ENCODE assay signal across 28 cellular contexts in genomic region chr15:89630974-89631901, GRCh38. TPM values are rescaled to one million over a fixed set of nuclear protein-coding genes. Genes with fewer than 3 reads are reported as not detected.
DNase-seq lines count a peak whose midpoint lies in the region; ATAC-seq and TF ChIP-seq lines count a peak whose summit lies in the region.
"Had no signal": no experiment of that assay in that cellular context is flagged by ENCODE, and none has a peak within 500 bp of the region (broad histone marks: within the 10 kb centered on the region; RNA-seq: fewer than 3 reads in every experiment).

No MANE protein-coding gene starts in this region.

- H3K4me3 Mint-ChIP-seq in chondrocyte (ENCODE audit: unreplicated experiment), result no peak overlapping the region
- H3K4me3 Mint-ChIP-seq in neural progenitor cell, result no peak overlapping the region
- H3K4me3 Mint-ChIP-seq in activated T-cell treated with anti-CD3 and anti-CD28 coated beads, Interleukin-2, amount 50 U/mL, for 24 hours, result no peak overlapping the region
- no peak overlapping the region for H3K4me3 Mint-ChIP-seq in activated T-cell treated with anti-CD3 and anti-CD28 coated beads, Interleukin-2, amount 50 U/mL, for 4 hours
- H3K4me3 Mint-ChIP-seq: activated CD4-positive, alpha-beta T cell treated with anti-CD3 and anti-CD28 coated beads, Interleukin-2, amount 10 ng/mL, durations not matched to agents 24 days and 14 days; activated naive CD8-positive, alpha-beta T cell treated with anti-CD3 and anti-CD28 coated beads, Interleukin-2, amount 10 ng/mL, durations not matched to agents 7 days and 5 days; brain; H9 had no signal

- no peak for TF ChIP-seq POLR2A in HCT116 (IDR thresholded peaks at IDR 0.05; ENCODE audit: borderline replicate concordance, extremely low read depth, insufficient read depth, insufficient read length)

- H3K9me3 ChIP-seq in HCT116 (ENCODE audit: control insufficient read depth in 1 of 2, insufficient read depth in 1 of 2, low read depth in 1 of 2, low read length in 2 of 2) (no peaks in the 10 kb centered on the region), neural progenitor cell (ENCODE audit: low read depth) (no peaks in the 10 kb centered on the region)
- H3K9me3 ChIP-seq: vagina had no signal

- H3K27ac ChIP-seq in HCT116 (ENCODE audit: low read depth, low read length), result no peak overlapping the region
- no peak overlapping the region for H3K27ac ChIP-seq in neural progenitor cell
- H3K27ac ChIP-seq: HL-60, vagina had no signal

- no TSS peak for BruUV-seq in HCT116 (replicated peaks; lab: Mats Ljungman, UMichigan)

- H3K9me2 ChIP-seq in HCT116 (ENCODE audit: insufficient read depth), result no peaks in the 10 kb centered on the region

- no peak overlapping the region for H3K27ac Mint-ChIP-seq in chondrocyte (ENCODE audit: unreplicated experiment)
- H3K27ac Mint-ChIP-seq in neural progenitor cell, result peak overlapping the region; percentile 13
- H3K27ac Mint-ChIP-seq in activated T-cell treated with anti-CD3 and anti-CD28 coated beads, Interleukin-2, amount 50 U/mL, for 24 hours, result no peak overlapping the region
- H3K27ac Mint-ChIP-seq: activated CD4-positive, alpha-beta T cell treated with anti-CD3 and anti-CD28 coated beads, Interleukin-2, amount 10 ng/mL, durations not matched to agents 24 days and 14 days; activated naive CD8-positive, alpha-beta T cell treated with anti-CD3 and anti-CD28 coated beads, Interleukin-2, amount 10 ng/mL, durations not matched to agents 7 days and 5 days had no signal

- CTCF ChIA-PET in GM10248 (lab: Yijun Ruan, JAX), result no interaction called here
- CTCF ChIA-PET in HCT116 (lab: Charles Lee), result no interaction called here

- H3K9ac ChIP-seq in HCT116 (ENCODE audit: low read length), result no peak overlapping the region
- no peak overlapping the region for H3K9ac ChIP-seq in neural progenitor cell

- H3K4me3 ChIP-seq in HCT116 (replicated peaks in 1 of 2; ENCODE audit: low read depth in 1 of 2, low read length in 2 of 2), result no peak overlapping the region
- no peak overlapping the region for H3K4me3 ChIP-seq in neural progenitor cell
- H3K4me3 ChIP-seq: lung, vagina had no signal

- intact Hi-C loops in HCT116 (cut with micrococcal nuclease), result no loop called here

- H3K9me3 Mint-ChIP-seq in chondrocyte (ENCODE audit: low read depth) (peaks cover 2% of the 10 kb centered on the region), neural progenitor cell (peaks cover 22% of the 10 kb centered on the region)
- H3K9me3 Mint-ChIP-seq in activated T-cell treated with anti-CD3 and anti-CD28 coated beads, Interleukin-2, amount 50 U/mL, for 24 hours, result peaks cover 2% of the 10 kb centered on the region
- no peaks in the 10 kb centered on the region for H3K9me3 Mint-ChIP-seq in activated T-cell treated with anti-CD3 and anti-CD28 coated beads, Interleukin-2, amount 50 U/mL, for 4 hours

- H3K27me3 Mint-ChIP-seq in chondrocyte (ENCODE audit: low read depth) (no peaks in the 10 kb centered on the region), neural progenitor cell (ENCODE audit: insufficient read depth, low read depth) (peaks cover 21% of the 10 kb centered on the region)
- H3K27me3 Mint-ChIP-seq in activated T-cell treated with anti-CD3 and anti-CD28 coated beads, Interleukin-2, amount 50 U/mL, for 24 hours, result peaks cover 2% of the 10 kb centered on the region
- peaks cover 3% of the 10 kb centered on the region for H3K27me3 Mint-ChIP-seq in activated T-cell treated with anti-CD3 and anti-CD28 coated beads, Interleukin-2, amount 50 U/mL, for 4 hours (ENCODE audit: low read depth)
- H3K27me3 Mint-ChIP-seq: activated CD4-positive, alpha-beta T cell treated with anti-CD3 and anti-CD28 coated beads, Interleukin-2, amount 10 ng/mL, durations not matched to agents 24 days and 14 days; activated naive CD8-positive, alpha-beta T cell treated with anti-CD3 and anti-CD28 coated beads, Interleukin-2, amount 10 ng/mL, durations not matched to agents 7 days and 5 days; brain had no signal

- H3K4me1 ChIP-seq in HCT116 (ENCODE audit: control insufficient read depth in 1 of 2, insufficient read depth in 2 of 2, low read length in 2 of 2) (no peaks in the 10 kb centered on the region), neural progenitor cell (no peaks in the 10 kb centered on the region)
- H3K4me1 ChIP-seq: vagina had no signal

- H3K36me3 ChIP-seq in HCT116 (ENCODE audit: control insufficient read depth in 1 of 2, insufficient read depth in 2 of 2, low read length in 2 of 2) (peaks cover 28 to 43% of the 10 kb centered on the region in 2 experiments), neural progenitor cell (peaks cover 10% of the 10 kb centered on the region)

- no peaks in the 10 kb centered on the region for H3K27me3 ChIP-seq in HCT116 (ENCODE audit: insufficient read depth, low read length)
- no peaks in the 10 kb centered on the region for H3K27me3 ChIP-seq in neural progenitor cell
- H3K27me3 ChIP-seq: vagina had no signal

- no peaks in the 10 kb centered on the region for H3K79me2 ChIP-seq in HCT116 (ENCODE audit: insufficient read depth, low read length)
- no peaks in the 10 kb centered on the region for H3K79me2 ChIP-seq in neural progenitor cell (ENCODE audit: low read depth)

- RAD21 ChIA-PET in HCT116 (lab: Charles Lee; ENCODE audit: low non-redundant PET in 1 of 2, low total read pairs in 2 of 2, uncharacterized antibody in 2 of 2, unreplicated experiment in 2 of 2), result no interaction called here

- no peaks in the 10 kb centered on the region for H3F3A ChIP-seq in neural progenitor cell (ENCODE audit: low read depth)

- peak; percentile 12 for DNase-seq in GM10248 (ENCODE audit: extremely low spot score)
- no peak for DNase-seq in HCT116 (ENCODE audit: low read depth, low spot score)
- peak; percentile 87 for DNase-seq in chondrocyte (ENCODE audit: low spot score)
- DNase-seq in neural progenitor cell (ENCODE audit: low spot score), result no peak
- no peak for DNase-seq in activated T-cell treated with anti-CD3 and anti-CD28 coated beads, Interleukin-2, amount 50 U/mL, for 24 hours
- DNase-seq in SW 1271 (lab: John Stamatoyannopoulos, UW), result no peak
- DNase-seq in activated T-cell treated with anti-CD3 and anti-CD28 coated beads, Interleukin-2, amount 50 U/mL, for 4 hours, result no peak
- DNase-seq: activated CD4-positive, alpha-beta T cell treated with anti-CD3 and anti-CD28 coated beads, Interleukin-2, amount 10 ng/mL, durations not matched to agents 24 days and 14 days; activated naive CD8-positive, alpha-beta T cell treated with anti-CD3 and anti-CD28 coated beads, Interleukin-2, amount 10 ng/mL, durations not matched to agents 7 days and 5 days; AML-193; COR-L47; H9; KBM-7; NCI-H1092; NCI-H2171 treated with DMSO at 0.1 percent for 48 hours; NCI-H748 treated with DMSO at 0.1 percent for 48 hours; PC-3; stimulated activated CD4-positive, alpha-beta T cell treated with anti-CD3 and anti-CD28 coated beads, Interleukin-2, amount 100 ng/mL, for 48 hours; substantia nigra; T1000 had no signal

- H4K20me1 ChIP-seq in HCT116 (ENCODE audit: insufficient read depth) (no peaks in the 10 kb centered on the region), neural progenitor cell (ENCODE audit: low read depth) (peaks cover under 1% of the 10 kb centered on the region)

- H3K4me1 Mint-ChIP-seq in chondrocyte (ENCODE audit: low read depth) (no peaks in the 10 kb centered on the region), neural progenitor cell (peaks cover 4% of the 10 kb centered on the region)
- no peaks in the 10 kb centered on the region for H3K4me1 Mint-ChIP-seq in activated T-cell treated with anti-CD3 and anti-CD28 coated beads, Interleukin-2, amount 50 U/mL, for 24 hours (ENCODE audit: low read depth)
- H3K4me1 Mint-ChIP-seq in activated T-cell treated with anti-CD3 and anti-CD28 coated beads, Interleukin-2, amount 50 U/mL, for 4 hours (ENCODE audit: low read depth), result no peaks in the 10 kb centered on the region
- H3K4me1 Mint-ChIP-seq: activated CD4-positive, alpha-beta T cell treated with anti-CD3 and anti-CD28 coated beads, Interleukin-2, amount 10 ng/mL, durations not matched to agents 24 days and 14 days; activated naive CD8-positive, alpha-beta T cell treated with anti-CD3 and anti-CD28 coated beads, Interleukin-2, amount 10 ng/mL, durations not matched to agents 7 days and 5 days; brain had no signal

- peak; percentile 35 for ATAC-seq in HCT116
- ATAC-seq in activated T-cell treated with anti-CD3 and anti-CD28 coated beads, Interleukin-2, amount 50 U/mL, for 4 hours, result no peak

- POLR2A ChIA-PET in GM10248 (lab: Yijun Ruan, JAX), result no interaction called here
- POLR2A ChIA-PET in HCT116 (lab: Charles Lee), result no interaction called here

- H3K4me2 ChIP-seq in HCT116 (ENCODE audit: low read length) (no peak overlapping the region), neural progenitor cell (no peak overlapping the region)

- no peak for TF ChIP-seq RAD21 in HCT116 (IDR thresholded peaks at IDR 0.05; ENCODE audit: low read depth)

- H3K36me3 Mint-ChIP-seq in chondrocyte (ENCODE audit: low read depth) (peaks cover 40% of the 10 kb centered on the region), neural progenitor cell (peaks cover 61% of the 10 kb centered on the region)
- H3K36me3 Mint-ChIP-seq in activated T-cell treated with anti-CD3 and anti-CD28 coated beads, Interleukin-2, amount 50 U/mL, for 24 hours (ENCODE audit: low read depth), result peaks cover 61% of the 10 kb centered on the region
- peaks cover 2% of the 10 kb centered on the region for H3K36me3 Mint-ChIP-seq in activated T-cell treated with anti-CD3 and anti-CD28 coated beads, Interleukin-2, amount 50 U/mL, for 4 hours (ENCODE audit: insufficient read depth)

- H2AFZ ChIP-seq in HCT116 (ENCODE audit: low read depth, low read length, poor library complexity, severe bottlenecking) (no peak overlapping the region), neural progenitor cell (replicated peaks) (no peak overlapping the region)

- TF ChIP-seq CTCF in GM10248 (IDR thresholded peaks at IDR 0.05; ENCODE audit: control extremely low read depth, extremely low read depth, low read depth, missing control alignments) (no peak), HCT116 (IDR thresholded peaks at IDR 0.05 in 2 of 3, conservative IDR thresholded peaks at IDR 0.05 in 1 of 3; ENCODE audit: borderline replicate concordance in 1 of 3, insufficient read depth in 1 of 3, low read depth in 2 of 3, low read length in 2 of 3) (no peak), chondrocyte (IDR thresholded peaks at IDR 0.05) (no peak), neural progenitor cell (IDR thresholded peaks at IDR 0.05) (no peak)

RNA-seq across cellular contexts. Expression of gene KIF7, which starts 24.0 kb away (rescaled TPM):
- total RNA-seq in HCT116 (2021; ENCODE audit: unreplicated experiment), result 0.12 TPM
- polyA plus RNA-seq in HCT116 (2012), result 0.19 and 0.21 TPM in 2 replicates
- total RNA-seq in chondrocyte, result 13.9 to 15.9 TPM (median 14.9 TPM) in 3 replicates
- 4.3 and 15.7 TPM in 2 replicates for total RNA-seq in neural progenitor cell (ENCODE audit: low replicate concordance)
- total RNA-seq in activated T-cell treated with anti-CD3 and anti-CD28 coated beads, Interleukin-2, amount 50 U/mL, for 4 hours, result 1 to 10 TPM; 2.2 to 3.2 (median 2.6) TPM

RNA-seq across cellular contexts. Expression of gene PLIN1, which starts 47.9 kb away (rescaled TPM):
- total RNA-seq in HCT116 (2021; ENCODE audit: unreplicated experiment) (0.32 TPM), chondrocyte (0.17 to 0.44 TPM in 2 of 3 replicates, not detected in the other), neural progenitor cell (ENCODE audit: low replicate concordance) (0.07 and 0.15 TPM in 2 replicates)
- polyA plus RNA-seq in HCT116 (2012), result 0.11 and 0.22 TPM in 2 replicates
- under 1 TPM in 2 of 3 donors, not detected in 1; 0.13 to 0.45 TPM for total RNA-seq in activated T-cell treated with anti-CD3 and anti-CD28 coated beads, Interleukin-2, amount 50 U/mL, for 4 hours
- total RNA-seq: dermis microvascular lymphatic vessel endothelial cell had no signal

RNA-seq across cellular contexts. Expression of gene TICRR, which starts 56.0 kb away (rescaled TPM):
- 24.8 TPM for total RNA-seq in HCT116 (2021; ENCODE audit: unreplicated experiment)
- polyA plus RNA-seq in HCT116 (2012), result 11.2 and 13.4 TPM in 2 replicates
- total RNA-seq in chondrocyte, result 2.2 to 3.5 TPM (median 2.4 TPM) in 3 replicates
- total RNA-seq in neural progenitor cell (ENCODE audit: low replicate concordance), result 19.6 and 25.7 TPM in 2 replicates
- total RNA-seq in activated T-cell treated with anti-CD3 and anti-CD28 coated beads, Interleukin-2, amount 50 U/mL, for 4 hours, result 1 to 10 TPM; 3.3 to 5.1 (median 4.5) TPM

RNA-seq across cellular contexts. Expression of gene PEX11A, which starts 59.3 kb away (rescaled TPM):
- 7.1 TPM for total RNA-seq in HCT116 (2021; ENCODE audit: unreplicated experiment)
- polyA plus RNA-seq in HCT116 (2012), result 4.3 and 6.6 TPM in 2 replicates
- 2.3 to 4.3 TPM (median 3.0 TPM) in 3 replicates for total RNA-seq in chondrocyte
- 4.5 and 5.2 TPM in 2 replicates for total RNA-seq in neural progenitor cell (ENCODE audit: low replicate concordance)
- 1 to 10 TPM; 1.0 to 1.8 (median 1.4) TPM for total RNA-seq in activated T-cell treated with anti-CD3 and anti-CD28 coated beads, Interleukin-2, amount 50 U/mL, for 4 hours

RNA-seq across cellular contexts. Expression of gene WDR93, which starts 59.4 kb away (rescaled TPM):
- total RNA-seq in HCT116 (2021; ENCODE audit: unreplicated experiment) (0.42 TPM), chondrocyte (not detected in 3 replicates), neural progenitor cell (ENCODE audit: low replicate concordance) (0.51 and 0.62 TPM in 2 replicates)
- 0.38 and 0.39 TPM in 2 replicates for polyA plus RNA-seq in HCT116 (2012)
- total RNA-seq in activated T-cell treated with anti-CD3 and anti-CD28 coated beads, Interleukin-2, amount 50 U/mL, for 4 hours, result not detected
- total RNA-seq: activated CD4-positive, alpha-beta T cell treated with anti-CD3 and anti-CD28 coated beads, Interleukin-2, amount 10 ng/mL, durations not matched to agents 24 days and 14 days; activated naive CD8-positive, alpha-beta T cell treated with anti-CD3 and anti-CD28 coated beads, Interleukin-2, amount 10 ng/mL, durations not matched to agents 7 days and 5 days; dermis microvascular lymphatic vessel endothelial cell; glomerular endothelial cell; H9; myocyte; skeletal muscle tissue; vagina had no signal

Comparison
In these comparisons a context has a peak if more than half of its experiments do, and no peak if none do; other contexts are left out.
1. DNase-seq: peak in GM10248 (single experiment) and chondrocyte (single experiment); none in HCT116 (single experiment), neural progenitor cell (single experiment), activated T-cell treated with anti-CD3 and anti-CD28 coated beads, Interleukin-2, amount 50 U/mL, for 24 hours (single experiment), SW 1271 (0 of 2) and activated T-cell treated with anti-CD3 and anti-CD28 coated beads, Interleukin-2, amount 50 U/mL, for 4 hours (single experiment).